ENCODE assay signal across 15 cellular contexts in genomic region chr21:44067011-44067839, GRCh38. TPM values are rescaled to one million over a fixed set of nuclear protein-coding genes. Genes with fewer than 3 reads are reported as not detected.
A peak's percentile ranks its signal among the peaks of the same experiment; 100 is the strongest.
DNase-seq lines count a peak whose midpoint lies in the region; ATAC-seq, FAIRE-seq and TF ChIP-seq lines count a peak whose summit lies in the region.
"Had no signal": no experiment of that assay in that cellular context is flagged by ENCODE, and none has a peak within 500 bp of the region (broad histone marks: within the 10 kb centered on the region; RNA-seq: fewer than 3 reads in every experiment).

No MANE protein-coding gene starts in this region.

- H3K27me3 ChIP-seq in CD4-positive, CD25-positive, alpha-beta regulatory T cell (ENCODE audit: control insufficient read depth, insufficient read depth, low read length), result no peaks in the 10 kb centered on the region
- H3K27me3 ChIP-seq in bronchial epithelial cell (ENCODE audit: control insufficient read depth, insufficient read depth, low read length), result no peaks in the 10 kb centered on the region
- H3K27me3 ChIP-seq: BLaER1 treated with 17β-estradiol and CSF1 and Interleukin-3, amounts not matched to agents 10 nM and 100 nM; heart right ventricle; Peyer's patch had no signal

- peak overlapping the region in 3 of 4 donors; percentile 28 to 56 (median 43) for H3K4me3 Mint-ChIP-seq in CD4-positive, CD25-positive, alpha-beta regulatory T cell
- H3K4me3 Mint-ChIP-seq in HFFc6 (no peak overlapping the region), memory B cell (no peak overlapping the region)

- FAIRE-seq in bronchial epithelial cell (lab: Jason Lieb, UNC), result peak; percentile 28
- FAIRE-seq: urothelium cell line had no signal

- DNase-seq in CD4-positive, CD25-positive, alpha-beta regulatory T cell, result no peak
- no peak for DNase-seq in HFFc6
- DNase-seq in bronchial epithelial cell (ENCODE audit: low read depth), result no peak
- no peak for DNase-seq in memory B cell (ENCODE audit: low spot score in 2 of 2)
- no peak for DNase-seq in omental fat pad (ENCODE audit: low spot score)
- no peak for DNase-seq in Ammon's horn (ENCODE audit: low spot score)
- DNase-seq: heart right ventricle, mesendoderm, Peyer's patch, right cardiac atrium had no signal

- H3K27me3 Mint-ChIP-seq in CD4-positive, CD25-positive, alpha-beta regulatory T cell, result no peaks in the 10 kb centered on the region
- peaks cover 3% of the 10 kb centered on the region for H3K27me3 Mint-ChIP-seq in HFFc6 (ENCODE audit: insufficient read depth)
- H3K27me3 Mint-ChIP-seq in memory B cell, result no peaks in the 10 kb centered on the region

- ATAC-seq in CD4-positive, CD25-positive, alpha-beta regulatory T cell (ENCODE audit: low read depth in 2 of 2), result no peak
- ATAC-seq in memory B cell (ENCODE audit: low read depth) (no peak), omental fat pad (ENCODE audit: low FRiP score) (no peak), GM21619 (IDR thresholded peaks at IDR 0.05; ENCODE audit: unreplicated experiment) (no peak), HG02623 (IDR thresholded peaks at IDR 0.05; ENCODE audit: unreplicated experiment) (no peak)

- peaks cover 17% of the 10 kb centered on the region for H3K4me1 ChIP-seq in CD4-positive, CD25-positive, alpha-beta regulatory T cell (ENCODE audit: control insufficient read depth, insufficient read depth, low read length, poor library complexity, severe bottlenecking)

- TF ChIP-seq CTCF in HFFc6 (IDR thresholded peaks at IDR 0.05) (no peak; the same call in 1 of the 2 replicates), bronchial epithelial cell (IDR thresholded peaks at IDR 0.05; ENCODE audit: insufficient read depth, low read length, severe bottlenecking) (peak; percentile 5), omental fat pad (IDR thresholded peaks at IDR 0.05) (no peak)

- peaks cover 71% of the 10 kb centered on the region for H3K36me3 ChIP-seq in CD4-positive, CD25-positive, alpha-beta regulatory T cell (ENCODE audit: control insufficient read depth, insufficient read depth, low read length)
- H3K36me3 ChIP-seq in bronchial epithelial cell (ENCODE audit: control insufficient read depth, insufficient read depth, low read length), result peaks cover 11% of the 10 kb centered on the region

- peaks cover 16 to 42% (median 37%) of the 10 kb centered on the region in 4 donors for H3K4me1 Mint-ChIP-seq in CD4-positive, CD25-positive, alpha-beta regulatory T cell
- no peaks in the 10 kb centered on the region for H3K4me1 Mint-ChIP-seq in HFFc6 (ENCODE audit: low read depth)
- H3K4me1 Mint-ChIP-seq in memory B cell, result peaks cover 18% of the 10 kb centered on the region

- H3K4me3 ChIP-seq in CD4-positive, CD25-positive, alpha-beta regulatory T cell (ENCODE audit: low read depth, low read length), result no peak overlapping the region
- no peak overlapping the region for H3K4me3 ChIP-seq in bronchial epithelial cell (ENCODE audit: low read depth, low read length)
- H3K4me3 ChIP-seq: BLaER1 treated with 17β-estradiol and CSF1 and Interleukin-3, amounts not matched to agents 10 nM and 100 nM; heart right ventricle; Peyer's patch had no signal

- H3K27ac Mint-ChIP-seq in CD4-positive, CD25-positive, alpha-beta regulatory T cell, result peak overlapping the region; percentile 26 to 99 (median 98)
- H3K27ac Mint-ChIP-seq in HFFc6 (peak overlapping the region; percentile 4; the same call in 1 of the 2 replicates), memory B cell (peak overlapping the region; percentile 78)

- H3K9me3 Mint-ChIP-seq in CD4-positive, CD25-positive, alpha-beta regulatory T cell, result no peaks in the 10 kb centered on the region
- H3K9me3 Mint-ChIP-seq in HFFc6 (no peaks in the 10 kb centered on the region), memory B cell (no peaks in the 10 kb centered on the region)

- H3K36me3 Mint-ChIP-seq in CD4-positive, CD25-positive, alpha-beta regulatory T cell, result peaks cover 50% of the 10 kb centered on the region
- H3K36me3 Mint-ChIP-seq in HFFc6 (ENCODE audit: low read depth), result peaks cover 6% of the 10 kb centered on the region; the same call in 1 of the 2 replicates
- peaks cover 34% of the 10 kb centered on the region for H3K36me3 Mint-ChIP-seq in memory B cell

- no peak overlapping the region for H3K27ac ChIP-seq in CD4-positive, CD25-positive, alpha-beta regulatory T cell (ENCODE audit: insufficient read depth, low read length, poor library complexity, severe bottlenecking)
- H3K27ac ChIP-seq: KMS-11, Peyer's patch had no signal

- H3K9me3 ChIP-seq in CD4-positive, CD25-positive, alpha-beta regulatory T cell (ENCODE audit: control insufficient read depth in 2 of 2, low read length in 2 of 2), result no peaks in the 10 kb centered on the region
- H3K9me3 ChIP-seq: BLaER1 treated with 17β-estradiol and CSF1 and Interleukin-3, amounts not matched to agents 10 nM and 100 nM; heart right ventricle; Peyer's patch had no signal

RNA-seq across cellular contexts. Expression of gene PWP2, which starts 40.0 kb away (rescaled TPM):
- 17.6 TPM for total RNA-seq in CD4-positive, CD25-positive, alpha-beta regulatory T cell
- 10 to 100 TPM in 1 of 4 donors, 1 to 10 TPM in 1, under 1 TPM in 2; 0.78 to 15.7 (median 4.1) TPM for polyA plus RNA-seq in CD4-positive, CD25-positive, alpha-beta regulatory T cell
- total RNA-seq in HFFc6 (2021; fragmentation: NEBNext Ultra II Directional; extraction: Animal tissue kit (Norgen Biotek cat#: 25700)), result 10 to 100 TPM; 13.7 to 20.0 (median 16.6) TPM
- total RNA-seq in bronchial epithelial cell (14.7 and 23.3 TPM in 2 replicates), omental fat pad (10 to 100 TPM in 2 of 4 donors, 1 to 10 TPM in 2; 5.3 to 17.2 (median 11.3) TPM)

RNA-seq across cellular contexts. Expression of gene TRAPPC10, which starts 55.1 kb away (rescaled TPM):
- 132 TPM for total RNA-seq in CD4-positive, CD25-positive, alpha-beta regulatory T cell
- polyA plus RNA-seq in CD4-positive, CD25-positive, alpha-beta regulatory T cell, result 10 to 100 TPM; 13.5 to 18.7 (median 17.1) TPM
- 10 to 100 TPM; 24.1 to 29.4 (median 27.7) TPM for total RNA-seq in HFFc6 (2021; fragmentation: NEBNext Ultra II Directional; extraction: Animal tissue kit (Norgen Biotek cat#: 25700))
- total RNA-seq in bronchial epithelial cell (16.8 and 21.6 TPM in 2 replicates), omental fat pad (10 to 100 TPM; 29.3 to 42.8 (median 36.6) TPM)

Comparison
In these comparisons a context has a peak if more than half of its experiments do, and no peak if none do; other contexts are left out.
1. H3K27ac Mint-ChIP-seq: peak in every context shown above with its lines; median percentile 98 in CD4-positive, CD25-positive, alpha-beta regulatory T cell; 78 in memory B cell; 4 in HFFc6.
2. H3K4me3 Mint-ChIP-seq: peak in CD4-positive, CD25-positive, alpha-beta regulatory T cell (3 of 4); none in HFFc6 (single experiment) and memory B cell (single experiment).